ENCODE assay signal across 19 cellular contexts in the genomic region with DNA sequence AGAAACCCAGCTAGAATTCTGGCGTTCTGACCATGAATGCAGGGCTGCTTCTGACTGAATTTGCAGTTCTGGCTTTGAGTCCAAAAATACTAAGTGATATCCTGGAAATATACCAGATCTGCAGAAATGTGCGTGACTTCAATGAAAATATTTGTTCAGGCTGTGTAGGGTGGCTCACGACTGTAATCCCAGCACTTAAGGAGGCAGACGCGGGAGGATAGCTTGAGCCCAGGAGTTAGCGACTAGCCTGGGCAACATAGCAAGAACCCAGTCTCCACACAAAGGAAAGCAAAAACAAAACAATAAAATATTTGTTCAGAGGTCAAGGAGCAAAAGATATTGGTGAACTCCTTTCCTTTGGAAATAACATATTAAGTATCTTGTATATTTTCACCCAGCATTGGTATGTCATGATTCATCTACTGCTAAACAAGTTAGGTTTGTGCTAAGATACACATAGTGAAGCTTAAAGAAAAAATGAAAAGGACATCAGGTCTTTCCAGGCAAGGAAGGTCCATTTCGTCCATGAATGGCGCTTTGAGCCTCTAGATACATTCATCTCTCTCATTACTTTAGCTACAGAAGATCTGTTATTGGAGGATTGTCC.
"Had no signal": no experiment of that assay in that cellular context is flagged by ENCODE, and none has a peak within 500 bp of the region (broad histone marks: within the 10 kb centered on the region; RNA-seq: fewer than 3 reads in every experiment).

No MANE protein-coding gene starts in this region.

- H3K4me1 ChIP-seq: left ventricle myocardium inferior, upper lobe of right lung had no signal

- H3K27me3 ChIP-seq: upper lobe of right lung had no signal

- ATAC-seq: activated CD8-positive, alpha-beta T cell treated with anti-CD3 and anti-CD28 coated beads, Interleukin-2, amount 10 ng/mL, durations not matched to agents 7 days and 5 days; sciatic nerve; stimulated activated naive CD8-positive, alpha-beta T cell treated with anti-CD3 and anti-CD28 coated beads, Interleukin-15, Interleukin-2, amounts not matched to agents 100 U/mL and 50 U/mL, for 24 hours; upper lobe of right lung had no signal

- H3K4me3 ChIP-seq: left ventricle myocardium inferior, upper lobe of right lung had no signal

- H3K27ac ChIP-seq: left ventricle myocardium inferior, upper lobe of right lung had no signal

- H3K36me3 ChIP-seq: left ventricle myocardium inferior, upper lobe of right lung had no signal

- DNase-seq: activated CD4-positive, alpha-beta T cell treated with anti-CD3 and anti-CD28 coated beads for 1 hour; activated CD4-positive, alpha-beta T cell treated with anti-CD3 and anti-CD28 coated beads, Interleukin-2, amount 50 U/mL, for 1 hour; activated CD8-positive, alpha-beta T cell treated with anti-CD3 and anti-CD28 coated beads, Interleukin-2, amount 10 ng/mL, durations not matched to agents 7 days and 5 days; activated gamma-delta T cell; aorta; cerebellar nuclear complex; effector CD4-positive, alpha-beta T cell; erythroblast; glutamatergic neuron; hippocampal formation; left ventricle myocardium inferior; mammary epithelial cell; occipital lobe; posterior cingulate gyrus; stimulated activated CD4-positive, alpha-beta T cell treated with anti-CD3 and anti-CD28 coated beads, Interleukin-4, amount 100 ng/mL, for 1 hour; stimulated activated naive CD8-positive, alpha-beta T cell treated with anti-CD3 and anti-CD28 coated beads, Interleukin-15, Interleukin-2, amounts not matched to agents 100 U/mL and 50 U/mL, for 24 hours; T-helper 9 cell; upper lobe of right lung had no signal

- H3K9me3 ChIP-seq: left ventricle myocardium inferior, upper lobe of right lung had no signal
